ENCODE assay signal across 8 cellular contexts in genomic region chr11:57649826-57650738, GRCh38. TPM values are rescaled to one million over a fixed set of nuclear protein-coding genes. Genes with fewer than 3 reads are reported as not detected.
DNase-seq lines count a peak whose midpoint lies in the region; ATAC-seq, FAIRE-seq and TF ChIP-seq lines count a peak whose summit lies in the region.

A gene with protein sequence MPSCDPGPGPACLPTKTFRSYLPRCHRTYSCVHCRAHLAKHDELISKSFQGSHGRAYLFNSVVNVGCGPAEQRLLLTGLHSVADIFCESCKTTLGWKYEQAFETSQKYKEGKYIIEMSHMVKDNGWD (minus strand): TSS chr11:57649912. CDS start chr11:57647107, 2,805 bp downstream.

- H4K20me1 ChIP-seq in HCT116 (ENCODE audit: insufficient read depth) (no peaks in the 10 kb centered on the region), astrocyte (ENCODE audit: insufficient read depth, low read length) (peaks cover 44% of the 10 kb centered on the region)

- TF ChIP-seq POLR2A in A549 (IDR thresholded peaks at IDR 0.05; ENCODE audit: low read length): 0 out of 2 replicates have a peak, but pooled peaks have one; percentile 12
- TF ChIP-seq POLR2A in HCT116 (IDR thresholded peaks at IDR 0.05; ENCODE audit: borderline replicate concordance, extremely low read depth, insufficient read depth, insufficient read length): no peak
- no peak for TF ChIP-seq POLR2A in prostate gland (IDR thresholded peaks at IDR 0.05)

- H3K9me3 Mint-ChIP-seq in astrocyte (ENCODE audit: unreplicated experiment): no peaks in the 10 kb centered on the region

- no peak for TF ChIP-seq CTCF in A549 (IDR thresholded peaks at IDR 0.05)
- TF ChIP-seq CTCF in HCT116 (IDR thresholded peaks at IDR 0.05 in 2 of 3, conservative IDR thresholded peaks at IDR 0.05 in 1 of 3; ENCODE audit: borderline replicate concordance in 1 of 3, insufficient read depth in 1 of 3, low read depth in 2 of 3, low read length in 2 of 3): no peak
- no peak for TF ChIP-seq CTCF in astrocyte (IDR thresholded peaks at IDR 0.05; ENCODE audit: insufficient read depth, low read depth, low read length)
- no peak for TF ChIP-seq CTCF in prostate gland (IDR thresholded peaks at IDR 0.05)

- intact Hi-C loops in HCT116 (cut with micrococcal nuclease) (loop anchor here (10.0 kb wide), 1 partner anchor 805 kb away; no protein-coding TSS in a partner anchor), right cardiac atrium (cut with DNase I) (loop anchor here in 3 of 4 donors (5.0 to 10.0 kb wide), 4 partner anchors 83 to 305 kb away; partner anchors contain the start of gene UBE2L6 (in 2 of the 3)), prostate gland (cut with DNase I) (loop anchor here (10.0 kb wide), 2 partner anchors 155 to 195 kb away; no protein-coding TSS in a partner anchor)

- H2AFZ ChIP-seq in HCT116 (ENCODE audit: low read depth, low read length, poor library complexity, severe bottlenecking): no peak within 1 kb of the TSS
- peak within 1 kb of the TSS; percentile 40 for H2AFZ ChIP-seq in astrocyte (ENCODE audit: low read depth, low read length)

- no TSS peak for BruUV-seq in HCT116 (replicated peaks; lab: Mats Ljungman, UMichigan)

- H3K9me3 ChIP-seq in A549 (no peaks in the 10 kb centered on the region), HCT116 (ENCODE audit: control insufficient read depth in 1 of 2, insufficient read depth in 1 of 2, low read depth in 1 of 2, low read length in 2 of 2) (no peaks in the 10 kb centered on the region), astrocyte (ENCODE audit: insufficient read depth, low read depth, low read length) (no peaks in the 10 kb centered on the region), right cardiac atrium (ENCODE audit: control insufficient read depth, low read length) (no peaks in the 10 kb centered on the region), prostate gland (no peaks in the 10 kb centered on the region)

- TF ChIP-seq RAD21 in A549 (conservative IDR thresholded peaks at IDR 0.05 in 1 of 2, IDR thresholded peaks at IDR 0.05 in 1 of 2): no peak
- TF ChIP-seq RAD21 in HCT116 (IDR thresholded peaks at IDR 0.05; ENCODE audit: low read depth): no peak

- H3K27ac ChIP-seq in A549 (peak within 1 kb of the TSS in 1 of 2 experiments; percentile 71; a peak in 3 of 6 replicates), HCT116 (ENCODE audit: low read depth, low read length) (no peak within 1 kb of the TSS), astrocyte (ENCODE audit: low read depth, low read length) (no peak within 1 kb of the TSS), right cardiac atrium (ENCODE audit: low read length) (no peak within 1 kb of the TSS), prostate gland (no peak within 1 kb of the TSS)

- no peak within 1 kb of the TSS for H3K9ac ChIP-seq in HCT116 (ENCODE audit: low read length)
- H3K9ac ChIP-seq in astrocyte (ENCODE audit: low read length): peak within 1 kb of the TSS; percentile 61

- H3K9me2 ChIP-seq in HCT116 (ENCODE audit: insufficient read depth): no peaks in the 10 kb centered on the region

- H3K79me2 ChIP-seq in HCT116 (ENCODE audit: insufficient read depth, low read length) (no peaks in the 10 kb centered on the region), astrocyte (ENCODE audit: insufficient read depth, low read length) (no peaks in the 10 kb centered on the region)

- no peaks in the 10 kb centered on the region for H3K36me3 Mint-ChIP-seq in astrocyte (ENCODE audit: low read depth, unreplicated experiment)

- peak within 1 kb of the TSS; percentile 35 for H3K4me3 ChIP-seq in A549
- H3K4me3 ChIP-seq in HCT116 (replicated peaks in 1 of 2; ENCODE audit: low read depth in 1 of 2, low read length in 2 of 2): peak within 1 kb of the TSS in 1 of 2 experiments; percentile 14; a peak in 1 of 4 replicates
- peak within 1 kb of the TSS; percentile 53 for H3K4me3 ChIP-seq in astrocyte (ENCODE audit: insufficient read depth, low read depth, low read length)
- H3K4me3 ChIP-seq in right cardiac atrium (ENCODE audit: low read length): peak within 1 kb of the TSS; percentile 61
- H3K4me3 ChIP-seq in prostate gland: peak within 1 kb of the TSS in 1 of 2 donors; percentile 26

- H3K27me3 Mint-ChIP-seq in astrocyte (ENCODE audit: low read depth, unreplicated experiment): no peaks in the 10 kb centered on the region

- CTCF ChIA-PET in A549 (lab: Yijun Ruan, JAX): interaction anchor here (0.5 to 11.7 kb wide), 5 partner anchors 8 to 305 kb away, joined by 3 to 318 read pairs (median 4); partner anchors contain the start of gene UBE2L6
- CTCF ChIA-PET in HCT116 (lab: Charles Lee): no interaction called here

- no peak for TF ChIP-seq EP300 in A549 (IDR thresholded peaks at IDR 0.05)

- ATAC-seq in A549: peak; percentile 61 to 88
- ATAC-seq in HCT116: peak; percentile 57
- ATAC-seq in right cardiac atrium: peak; percentile 62 to 72
- no peak for ATAC-seq in HG03378 (IDR thresholded peaks at IDR 0.05; ENCODE audit: unreplicated experiment)

- H3K4me1 Mint-ChIP-seq in astrocyte (ENCODE audit: low read depth, unreplicated experiment): peaks cover 50% of the 10 kb centered on the region

- H3K4me1 ChIP-seq in A549 (peaks cover 22% of the 10 kb centered on the region), HCT116 (ENCODE audit: control insufficient read depth in 1 of 2, insufficient read depth in 2 of 2, low read length in 2 of 2) (peaks cover 0 to 19% of the 10 kb centered on the region in 2 experiments; a peak in 3 of 4 replicates), astrocyte (ENCODE audit: insufficient read depth, low read length) (peaks cover 29% of the 10 kb centered on the region), right cardiac atrium (ENCODE audit: control insufficient read depth, insufficient read depth, low read length) (peaks cover 18% of the 10 kb centered on the region), prostate gland (replicated peaks) (peaks cover under 1% of the 10 kb centered on the region)

- H3K27ac Mint-ChIP-seq in astrocyte (ENCODE audit: unreplicated experiment): peak within 1 kb of the TSS; percentile 95

- FAIRE-seq in A549 (lab: Jason Lieb, UNC) (no peak), astrocyte (lab: Jason Lieb, UNC) (peak; percentile 45)

- H3K27me3 ChIP-seq in HCT116 (ENCODE audit: insufficient read depth, low read length): peaks cover 12% of the 10 kb centered on the region; the same call in 1 of the 2 replicates
- H3K27me3 ChIP-seq in astrocyte (ENCODE audit: insufficient read depth, low read length): peaks cover 39% of the 10 kb centered on the region
- H3K27me3 ChIP-seq in right cardiac atrium (ENCODE audit: control insufficient read depth, insufficient read depth): no peaks in the 10 kb centered on the region
- peaks cover 5% of the 10 kb centered on the region for H3K27me3 ChIP-seq in prostate gland (replicated peaks; ENCODE audit: insufficient read depth)

- H3K36me3 ChIP-seq in HCT116 (ENCODE audit: control insufficient read depth in 1 of 2, insufficient read depth in 2 of 2, low read length in 2 of 2): no peaks in the 10 kb centered on the region
- no peaks in the 10 kb centered on the region for H3K36me3 ChIP-seq in astrocyte (ENCODE audit: insufficient read depth, low read length)
- no peaks in the 10 kb centered on the region for H3K36me3 ChIP-seq in prostate gland

- RAD21 ChIA-PET in HCT116 (lab: Charles Lee; ENCODE audit: low non-redundant PET in 1 of 2, low total read pairs in 2 of 2, uncharacterized antibody in 2 of 2, unreplicated experiment in 2 of 2): no interaction called here

- H3K4me2 ChIP-seq in A549 (peak within 1 kb of the TSS; percentile 84), HCT116 (ENCODE audit: low read length) (peak within 1 kb of the TSS; percentile 48), astrocyte (ENCODE audit: low read length) (peak within 1 kb of the TSS; percentile 92)

- POLR2A ChIA-PET in A549 (lab: Yijun Ruan, JAX) (interaction anchor here (0.6 kb wide), 1 partner anchor 62 kb away, joined by 5 read pairs; the partner anchor contains the start of gene TMX2), HCT116 (lab: Charles Lee) (no interaction called here)

- DNase-seq in A549 (ENCODE audit: low read depth in 1 of 2, low spot score in 1 of 2) (peak; percentile 57 to 79), HCT116 (ENCODE audit: low read depth, low spot score) (no peak), T-helper 2 cell (peak; percentile 25 to 88 (median 62)), astrocyte (ENCODE audit: low read depth) (peak; percentile 69), right cardiac atrium (peak; percentile 50 to 77 (median 76)), retina (peak; percentile 63), prostate gland (ENCODE audit: low spot score) (no peak)

- 32% methylated on average over 12 of the region's 15 CpGs for WGBS in A549 (ENCODE audit: missing lambda C conversion rate)
- WGBS in right cardiac atrium: 9% methylated on average over 15 of the region's 15 CpGs
- 8% methylated on average over 15 of the region's 15 CpGs for WGBS in prostate gland

- peak within 1 kb of the TSS; percentile 78 for H3K4me3 Mint-ChIP-seq in astrocyte (ENCODE audit: unreplicated experiment)

TF ChIP-seq in A549, 52 proteins besides CTCF, POLR2A, EP300 and RAD21 (continues in another document):
- TF ChIP-seq GATA3 (IDR thresholded peaks at IDR 0.05; ENCODE audit: borderline replicate concordance) (0 out of 2 replicates have a peak, but pooled peaks have one; percentile 1), HOXA7 (CRISPR knock-in tag; IDR thresholded peaks at IDR 0.05) (0 out of 2 replicates have a peak, but pooled peaks have one; percentile 68), TP53 (CRISPR knock-in tag; IDR thresholded peaks at IDR 0.05) (0 out of 2 replicates have a peak, but pooled peaks have one; percentile 71), MYC (IDR thresholded peaks at IDR 0.05; ENCODE audit: borderline replicate concordance, low read length) (no peak)

TF ChIP-seq in HCT116, 20 proteins besides CTCF, POLR2A, EP300 and RAD21 (continues in another document):
- no peak for TF ChIP-seq ATF3 (IDR thresholded peaks at IDR 0.05)

RNA-seq across cellular contexts. Expression of the gene that starts here (rescaled TPM):
- 0.04 and 0.13 TPM in 2 replicates for polyA plus RNA-seq in A549 (2011; rRNA removed)
- 0.01 and 0.08 TPM in 2 replicates for polyA plus RNA-seq in A549 (2012; cell fraction: cytosol; rRNA removed)
- polyA plus RNA-seq in A549 (2012; cell fraction: nucleus; rRNA removed): 0.04 TPM in 1 of 2 replicates, not detected in the other
- 0.04 to 0.06 TPM in 2 of 3 replicates, not detected in the other for polyA plus RNA-seq in A549 (2017; fragmentation: RNase III; extraction: RNeasy Plus Mini Kit Qiagen cat#74134 plus additional on column Dnase treatment)
- polyA minus RNA-seq in A549 (2011; rRNA and poly(A)+ RNA removed): 0.10 and 0.17 TPM in 2 replicates
- total RNA-seq in HCT116 (2021; ENCODE audit: unreplicated experiment): 0.32 TPM
- polyA plus RNA-seq in HCT116 (2012): 0.52 and 0.83 TPM in 2 replicates
- 0.09 and 0.62 TPM in 2 replicates for total RNA-seq in astrocyte
- total RNA-seq in right cardiac atrium: 1 to 10 TPM in 1 of 4 donors, under 1 TPM in 3; 0.33 to 1.1 (median 0.62) TPM
- 1.5 TPM for polyA plus RNA-seq in right cardiac atrium
- total RNA-seq in prostate gland: 1 to 10 TPM in 1 of 2 donors, under 1 TPM in 1; 0.46 to 3.6 TPM

Comparison
In these comparisons a context has a peak if more than half of its experiments do, and no peak if none do; other contexts are left out.
1. Peak in DNase-seq, ATAC-seq, H3K4me3 ChIP-seq and H3K4me2 ChIP-seq in A549; RNA of the gene not detected or under 1 TPM.
2. Peak in ATAC-seq and H3K4me2 ChIP-seq in HCT116; RNA of the gene not detected or under 1 TPM.
3. Peak in DNase-seq, H3K4me3 ChIP-seq, H3K9ac ChIP-seq and H3K4me2 ChIP-seq in astrocyte; RNA of the gene not detected or under 1 TPM.
4. DNase-seq: peak in T-helper 2 cell (5 of 5), right cardiac atrium (3 of 3) and retina (single experiment); none in HCT116 (single experiment) and prostate gland (single experiment).
5. Of the 6 proteins assayed by ChIP-seq in both A549 and HCT116: peak only in A549: POLR2A; only in HCT116: none; in both: none; in neither: 5.
6. Peak in every context shown above with its lines, with median percentiles within 50 percentile points of each other: H3K4me2 ChIP-seq.